In genomic region chr5:133128066-133128465, GRCh38 we compare ENCODE assay signal across 17 cellular contexts.
A peak's percentile ranks its signal among the peaks of the same experiment; 100 is the strongest.
DNase-seq lines count a peak whose midpoint lies in the region; ATAC-seq and FAIRE-seq lines count a peak whose summit lies in the region.
"Had no signal": no experiment of that assay in that cellular context is flagged by ENCODE, and none has a peak within 500 bp of the region (broad histone marks: within the 10 kb centered on the region; RNA-seq: fewer than 3 reads in every experiment).

No MANE protein-coding gene starts in this region.

- ATAC-seq in left lobe of liver (no peak), HG02610 (IDR thresholded peaks at IDR 0.05; ENCODE audit: unreplicated experiment) (no peak)
- ATAC-seq: GM12878, HCT116 had no signal

- peak; percentile 25 for DNase-seq in activated effector memory CD4-positive, alpha-beta T cell treated with anti-CD3 and anti-CD28 coated beads, Interleukin-2, amount 50 U/mL, for 16 hours
- no peak for DNase-seq in activated effector memory CD4-positive, alpha-beta T cell treated with Interleukin-2 at 50 U/mL for 16 hours
- peak; percentile 3 for DNase-seq in left lobe of liver (ENCODE audit: low spot score)
- DNase-seq in pons (ENCODE audit: low spot score) = peak; percentile 24
- no peak for DNase-seq in urothelium cell line (ENCODE audit: low spot score)
- DNase-seq in MG63 = no peak
- no peak for DNase-seq in NCI-H82 (lab: John Stamatoyannopoulos, UW)
- DNase-seq: ACHN; Calu3; CD4-positive, CD25-positive, alpha-beta regulatory T cell; DMS 273 treated with DMSO at 0.1 percent for 48 hours; GM23248 had no signal

- H3K4me3 ChIP-seq in MG63 = no peak overlapping the region
- H3K4me3 ChIP-seq: BLaER1 treated with 17β-estradiol and CSF1 and Interleukin-3, amounts not matched to agents 10 nM and 100 nM; GM12878; GM23248 had no signal

- peak; percentile 13 for FAIRE-seq in urothelium cell line (lab: Jason Lieb, UNC)
- FAIRE-seq: GM12878, H54 had no signal

- no peaks in the 10 kb centered on the region for H3K27me3 ChIP-seq in MG63
- H3K27me3 ChIP-seq: BLaER1 treated with 17β-estradiol and CSF1 and Interleukin-3, amounts not matched to agents 10 nM and 100 nM had no signal

- H3K36me3 ChIP-seq in MG63 = no peaks in the 10 kb centered on the region
- H3K36me3 ChIP-seq: BLaER1 treated with 17β-estradiol and CSF1 and Interleukin-3, amounts not matched to agents 10 nM and 100 nM had no signal

- H3K9me3 ChIP-seq in MG63 = no peaks in the 10 kb centered on the region
- H3K9me3 ChIP-seq: BLaER1 treated with 17β-estradiol and CSF1 and Interleukin-3, amounts not matched to agents 10 nM and 100 nM had no signal

Comparison
In these comparisons a context has a peak if more than half of its experiments do, and no peak if none do; other contexts are left out.
1. DNase-seq: peak in activated effector memory CD4-positive, alpha-beta T cell treated with anti-CD3 and anti-CD28 coated beads, Interleukin-2, amount 50 U/mL, for 16 hours (single experiment), left lobe of liver (single experiment) and pons (single experiment); none in activated effector memory CD4-positive, alpha-beta T cell treated with Interleukin-2 at 50 U/mL for 16 hours (single experiment), urothelium cell line (single experiment), MG63 (single experiment) and NCI-H82 (single experiment).